11 cellular contexts compared by ENCODE assay signal in genomic region chr1:114032271-114033218, GRCh38. TPM values are rescaled to one million over a fixed set of nuclear protein-coding genes. Genes with fewer than 3 reads are reported as not detected.
DNase-seq lines count a peak whose midpoint lies in the region; ATAC-seq, FAIRE-seq and TF ChIP-seq lines count a peak whose summit lies in the region.
"Had no signal": no experiment of that assay in that cellular context is flagged by ENCODE, and none has a peak within 500 bp of the region (broad histone marks: within the 10 kb centered on the region; RNA-seq: fewer than 3 reads in every experiment).

No MANE protein-coding gene starts in this region.

- peak overlapping the region; percentile 80 for H3K27ac ChIP-seq in HUES48 (ENCODE audit: low read depth, low read length)
- H3K27ac ChIP-seq: cardiac muscle cell had no signal

- TF ChIP-seq CTCF in bronchial epithelial cell (IDR thresholded peaks at IDR 0.05; ENCODE audit: insufficient read depth, low read length, severe bottlenecking) = no peak
- no peak for TF ChIP-seq CTCF in kidney epithelial cell (IDR thresholded peaks at IDR 0.05; ENCODE audit: insufficient read depth, low read length, poor library complexity, severe bottlenecking)

- no peak for FAIRE-seq in bronchial epithelial cell (lab: Jason Lieb, UNC)

- ATAC-seq in Right ventricle myocardium inferior = no peak
- ATAC-seq in GM21360 (IDR thresholded peaks at IDR 0.05; ENCODE audit: unreplicated experiment) = no peak
- ATAC-seq in HG03565 (IDR thresholded peaks at IDR 0.05; ENCODE audit: unreplicated experiment) = no peak
- ATAC-seq: naive thymus-derived CD4-positive, alpha-beta T cell; stimulated activated naive B cell treated with anti-CD40 and anti-IgM and Interleukin-4, amounts not matched to agents 10 μg/mL and 1 μg/mL and 100 μg/mL, for 72 hours had no signal

- intact Hi-C loops in Right ventricle myocardium inferior (cut with DNase I) = loop anchor here (10.0 kb wide), 1 partner anchor 252 kb away; no protein-coding TSS in a partner anchor
- intact Hi-C loops in cardiac septum (cut with DNase I) = no loop called here

- H3K4me3 ChIP-seq in HUES48 (ENCODE audit: low read depth, low read length) (peak overlapping the region; percentile 58; the same call in 1 of the 2 replicates), bronchial epithelial cell (ENCODE audit: low read depth, low read length) (no peak overlapping the region), kidney epithelial cell (ENCODE audit: low read depth, low read length) (no peak overlapping the region)
- H3K4me3 ChIP-seq: cardiac muscle cell had no signal

- H3K27me3 ChIP-seq in HUES48 (ENCODE audit: control insufficient read depth, insufficient read depth, low read length) = no peaks in the 10 kb centered on the region
- H3K27me3 ChIP-seq in bronchial epithelial cell (ENCODE audit: control insufficient read depth, insufficient read depth, low read length) = no peaks in the 10 kb centered on the region
- H3K27me3 ChIP-seq in kidney epithelial cell (ENCODE audit: control insufficient read depth, insufficient read depth, low read length) = no peaks in the 10 kb centered on the region

- H3K9me3 ChIP-seq in HUES48 (ENCODE audit: control insufficient read depth, insufficient read depth, low read length) = no peaks in the 10 kb centered on the region

- H3K36me3 ChIP-seq in HUES48 (ENCODE audit: control insufficient read depth, insufficient read depth, low read length) (no peaks in the 10 kb centered on the region), bronchial epithelial cell (ENCODE audit: control insufficient read depth, insufficient read depth, low read length) (no peaks in the 10 kb centered on the region), kidney epithelial cell (ENCODE audit: control insufficient read depth, insufficient read depth, low read length) (no peaks in the 10 kb centered on the region)
- H3K36me3 ChIP-seq: cardiac muscle cell had no signal

- peaks cover 63% of the 10 kb centered on the region for H3K4me1 ChIP-seq in HUES48 (ENCODE audit: control insufficient read depth, insufficient read depth, low read length)

- peak overlapping the region; percentile 44 for H3K9ac ChIP-seq in HUES48 (ENCODE audit: low read depth, low read length)

- DNase-seq in AG08396 (ENCODE audit: low spot score) (peak; percentile 63), bronchial epithelial cell (ENCODE audit: low read depth) (peak; percentile 85), kidney epithelial cell (ENCODE audit: low read depth) (peak; percentile 28), Right ventricle myocardium inferior (ENCODE audit: missing footprints) (no peak), cardiac septum (ENCODE audit: low spot score) (no peak)
- DNase-seq: naive thymus-derived CD4-positive, alpha-beta T cell; stimulated activated naive B cell treated with anti-CD40 and anti-IgM and Interleukin-4, amounts not matched to agents 10 μg/mL and 1 μg/mL and 100 μg/mL, for 72 hours had no signal

RNA-seq across cellular contexts. Expression of gene OLFML3, which starts 53.3 kb away (rescaled TPM):
- total RNA-seq in bronchial epithelial cell (0.13 and 1.6 TPM in 2 replicates), kidney epithelial cell (0.17 and 1.4 TPM in 2 replicates), Right ventricle myocardium inferior (13.8 TPM), cardiac septum (8.2 TPM)

Comparison
In these comparisons a context has a peak if more than half of its experiments do, and no peak if none do; other contexts are left out.
1. DNase-seq: peak in AG08396 (single experiment), bronchial epithelial cell (single experiment) and kidney epithelial cell (single experiment); none in Right ventricle myocardium inferior (single experiment) and cardiac septum (single experiment).